In the genomic region with DNA sequence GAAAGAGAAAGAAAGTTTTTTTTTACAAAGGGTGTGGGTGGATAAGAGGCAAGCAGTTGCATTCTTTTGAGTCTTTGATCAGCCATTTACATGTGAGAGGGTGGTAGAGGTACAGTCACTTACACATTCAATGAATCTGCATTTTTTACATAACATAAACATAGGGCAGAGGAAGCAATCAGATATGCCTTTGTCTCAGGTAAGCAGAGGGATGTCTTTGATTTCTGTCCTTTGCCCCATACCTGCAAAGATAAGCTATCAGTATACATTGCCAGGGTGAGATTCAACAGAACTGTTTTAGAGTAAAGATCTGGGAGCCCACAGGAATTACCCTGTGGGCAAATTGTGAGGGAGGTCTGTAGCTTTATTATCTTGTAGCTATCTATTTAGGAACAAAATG, we compare ENCODE assay signal across 1 cellular context.
TF ChIP-seq lines count a peak whose summit lies in the region.

No MANE protein-coding gene starts in this region.

TF ChIP-seq in H1, 55 proteins besides CTCF, POLR2A, EP300 and RAD21 (continued from another document):
- TF ChIP-seq, protein P1, sequence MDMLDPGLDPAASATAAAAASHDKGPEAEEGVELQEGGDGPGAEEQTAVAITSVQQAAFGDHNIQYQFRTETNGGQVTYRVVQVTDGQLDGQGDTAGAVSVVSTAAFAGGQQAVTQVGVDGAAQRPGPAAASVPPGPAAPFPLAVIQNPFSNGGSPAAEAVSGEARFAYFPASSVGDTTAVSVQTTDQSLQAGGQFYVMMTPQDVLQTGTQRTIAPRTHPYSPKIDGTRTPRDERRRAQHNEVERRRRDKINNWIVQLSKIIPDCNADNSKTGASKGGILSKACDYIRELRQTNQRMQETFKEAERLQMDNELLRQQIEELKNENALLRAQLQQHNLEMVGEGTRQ (IDR thresholded peaks at IDR 0.05; ENCODE audit: low read length), result no peak
- no peak for TF ChIP-seq TBP (IDR thresholded peaks at IDR 0.05; ENCODE audit: low read depth, low read length)
